In the genomic region with DNA sequence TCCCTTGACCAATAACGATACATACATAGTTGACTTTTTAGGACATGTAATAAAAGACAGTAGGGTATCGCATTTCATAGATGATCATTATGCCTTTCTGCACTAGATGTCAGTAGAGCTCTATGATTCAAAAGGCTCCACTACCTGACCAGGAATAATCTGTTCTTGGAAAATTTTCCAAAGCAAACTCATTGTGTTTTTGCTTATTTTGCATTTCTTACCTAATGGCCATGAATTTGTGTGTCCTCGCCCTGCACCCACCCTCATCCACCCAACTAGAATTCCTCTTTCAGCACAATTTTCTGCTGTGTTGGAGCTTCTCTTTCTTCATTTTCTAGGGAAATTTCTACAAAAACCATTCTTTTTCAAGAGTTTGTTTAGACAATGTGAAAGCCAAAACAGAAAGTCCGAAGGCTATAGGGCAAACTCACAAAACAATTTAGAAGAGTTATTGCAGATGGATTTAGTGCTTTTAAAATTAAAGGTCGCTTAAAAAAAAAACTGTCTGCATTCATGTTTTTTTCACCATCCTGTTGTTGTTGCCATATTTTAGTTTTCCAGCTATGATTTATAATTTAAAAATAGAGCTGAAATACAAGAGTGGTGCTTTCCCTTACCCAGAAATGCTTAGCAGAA, we compare ENCODE assay signal across 9 cellular contexts.
DNase-seq lines count a peak whose midpoint lies in the region; ATAC-seq and TF ChIP-seq lines count a peak whose summit lies in the region.
"Had no signal": no experiment of that assay in that cellular context is flagged by ENCODE, and none has a peak within 500 bp of the region (broad histone marks: within the 10 kb centered on the region; RNA-seq: fewer than 3 reads in every experiment).

No MANE protein-coding gene starts in this region.

- peak; percentile 38 for TF ChIP-seq CTCF in fibroblast of pulmonary artery (IDR thresholded peaks at IDR 0.05; ENCODE audit: low read length, missing control alignments)
- peak; percentile 68 for TF ChIP-seq CTCF in progenitor cell of endocrine pancreas (IDR thresholded peaks at IDR 0.05; ENCODE audit: unreplicated experiment)

- no peaks in the 10 kb centered on the region for H3K9me3 Mint-ChIP-seq in progenitor cell of endocrine pancreas (ENCODE audit: low read depth)

- no peak overlapping the region for H3K4me3 Mint-ChIP-seq in progenitor cell of endocrine pancreas (ENCODE audit: low read depth)
- H3K4me3 Mint-ChIP-seq: B cell had no signal

- H3K4me1 Mint-ChIP-seq in progenitor cell of endocrine pancreas (ENCODE audit: low read depth): peaks cover 1% of the 10 kb centered on the region
- H3K4me1 Mint-ChIP-seq: B cell had no signal

- H3K36me3 Mint-ChIP-seq in progenitor cell of endocrine pancreas (ENCODE audit: insufficient read depth): no peaks in the 10 kb centered on the region

- no peak overlapping the region for H3K4me3 ChIP-seq in fibroblast of pulmonary artery (replicated peaks; ENCODE audit: low read depth, low read length)

- peak; percentile 73 for DNase-seq in DMS 273 (lab: John Stamatoyannopoulos, UW; ENCODE audit: unreplicated experiment)
- DNase-seq in DMS 273 treated with DMSO at 0.1 percent for 48 hours (lab: John Stamatoyannopoulos, UW): no peak
- DNase-seq in OCI-M2 (lab: John Stamatoyannopoulos, UW; ENCODE audit: unreplicated experiment): peak; percentile 17
- DNase-seq in fibroblast of pulmonary artery (ENCODE audit: low read depth): peak; percentile 50
- DNase-seq in progenitor cell of endocrine pancreas (ENCODE audit: low spot score, unreplicated experiment): no peak

- H3K27me3 Mint-ChIP-seq in progenitor cell of endocrine pancreas: no peaks in the 10 kb centered on the region

- ATAC-seq in GM21447 (IDR thresholded peaks at IDR 0.05; ENCODE audit: unreplicated experiment) (no peak), HG02870 (IDR thresholded peaks at IDR 0.05; ENCODE audit: unreplicated experiment) (no peak), HG02678 (IDR thresholded peaks at IDR 0.05; ENCODE audit: unreplicated experiment) (no peak)

- no peak overlapping the region for H3K27ac Mint-ChIP-seq in progenitor cell of endocrine pancreas
- H3K27ac Mint-ChIP-seq: B cell had no signal

Comparison
In these comparisons a context has a peak if more than half of its experiments do, and no peak if none do; other contexts are left out.
1. DNase-seq: peak in DMS 273 (single experiment), OCI-M2 (single experiment) and fibroblast of pulmonary artery (single experiment); none in DMS 273 treated with DMSO at 0.1 percent for 48 hours (single experiment) and progenitor cell of endocrine pancreas (single experiment).